ENCODE assay signal across 2 cellular contexts in genomic region chr18:14378376-14378775, GRCh38.
A peak's percentile ranks its signal among the peaks of the same experiment; 100 is the strongest.
DNase-seq lines count a peak whose midpoint lies in the region.
"Not testable (repeated sequence)": the region's sequence is repeated elsewhere in the genome, so short reads cannot be mapped to it uniquely, and the experiment has no call there.

No MANE protein-coding gene starts in this region.

- DNase-seq in G401 (ENCODE audit: low spot score) (peak; percentile 51), cerebellar cortex (ENCODE audit: low spot score) (peak; percentile 27)

- in situ Hi-C loops in G401 (cut with HindIII; ENCODE audit: low sequenced_read_pairs), result not testable (repeated sequence)
